18 cellular contexts compared by ENCODE assay signal in the genomic region with DNA sequence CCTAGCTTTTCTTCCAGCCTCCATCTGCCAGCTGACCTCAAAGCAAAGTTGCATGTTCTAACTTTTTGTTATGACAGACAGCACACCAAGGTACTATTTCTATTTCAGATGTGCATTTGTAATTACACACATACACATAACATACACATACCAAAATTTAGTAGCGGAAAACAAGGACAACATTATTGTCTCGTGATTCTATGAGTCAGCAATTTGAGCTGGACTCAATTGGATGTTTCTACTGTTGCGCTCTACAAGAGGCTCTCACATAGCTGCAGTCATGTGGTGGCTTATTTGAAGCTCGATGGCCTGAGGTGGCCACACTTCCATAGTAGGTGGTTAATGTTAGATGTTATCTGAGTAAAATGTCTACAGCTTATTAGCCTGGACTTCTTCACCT.
A peak's percentile ranks its signal among the peaks of the same experiment; 100 is the strongest.
DNase-seq lines count a peak whose midpoint lies in the region; ATAC-seq, FAIRE-seq and TF ChIP-seq lines count a peak whose summit lies in the region.
"Had no signal": no experiment of that assay in that cellular context is flagged by ENCODE, and none has a peak within 500 bp of the region (broad histone marks: within the 10 kb centered on the region; RNA-seq: fewer than 3 reads in every experiment).

No MANE protein-coding gene starts in this region.

- H2AK5ac ChIP-seq in IMR-90 (ENCODE audit: low read depth, low read length) (no peak overlapping the region), neuronal stem cell (ENCODE audit: low read depth, low read length) (no peak overlapping the region)

- FAIRE-seq in A549 (lab: Jason Lieb, UNC) (no peak), D721Med (lab: Jason Lieb, UNC) (peak; percentile 55), K562 (lab: Jason Lieb, UNC) (no peak)
- FAIRE-seq: GM12891, GM18507 had no signal

- no peak overlapping the region for H4K91ac ChIP-seq in IMR-90 (ENCODE audit: insufficient read depth, low read depth, low read length)
- H4K91ac ChIP-seq in neuronal stem cell (ENCODE audit: low read depth, low read length, poor library complexity): no peak overlapping the region

- H3K9ac ChIP-seq in IMR-90 (ENCODE audit: low read depth, low read length) (no peak overlapping the region), K562 (ENCODE audit: insufficient read depth in 1 of 2, low read depth in 2 of 2, low read length in 2 of 2) (no peak overlapping the region), neuronal stem cell (ENCODE audit: low read depth, low read length, poor library complexity) (no peak overlapping the region)

- H3K14ac ChIP-seq in IMR-90 (replicated peaks; ENCODE audit: low read depth, low read length) (no peak overlapping the region), neuronal stem cell (ENCODE audit: low read length) (no peak overlapping the region)

- H3K27me3 ChIP-seq in IMR-90 (ENCODE audit: control insufficient read depth, insufficient read depth, low read length) (no peaks in the 10 kb centered on the region), K562 (ENCODE audit: control insufficient read depth in 2 of 2, insufficient read depth in 2 of 2, low read length in 2 of 2) (no peaks in the 10 kb centered on the region), neuronal stem cell (ENCODE audit: control insufficient read depth in 3 of 3, insufficient read depth in 3 of 3, low read depth in 1 of 3, low read length in 3 of 3) (no peaks in the 10 kb centered on the region)

- H2AFZ ChIP-seq in IMR-90 (replicated peaks; ENCODE audit: low read length, poor library complexity) (no peak overlapping the region), K562 (ENCODE audit: low read depth, low read length) (no peak overlapping the region), neuronal stem cell (ENCODE audit: low read length) (no peak overlapping the region)

- no peak overlapping the region for H3K27ac ChIP-seq in A549
- no peak overlapping the region for H3K27ac ChIP-seq in IMR-90 (ENCODE audit: insufficient read depth, low read length)
- no peak overlapping the region for H3K27ac ChIP-seq in K562 (ENCODE audit: extremely low read depth, low read depth, low read length)
- H3K27ac ChIP-seq in neuronal stem cell (replicated peaks; ENCODE audit: low read length): no peak overlapping the region

- H4K20me1 ChIP-seq in IMR-90 (ENCODE audit: insufficient read depth, low read length): no peaks in the 10 kb centered on the region
- H4K20me1 ChIP-seq in K562 (replicated peaks; ENCODE audit: control insufficient read depth, insufficient read depth, low read length): no peaks in the 10 kb centered on the region

- H3K4me3 ChIP-seq in A549 (no peak overlapping the region), IMR-90 (ENCODE audit: insufficient read depth, low read depth, low read length) (no peak overlapping the region), K562 (no peak overlapping the region), neuronal stem cell (ENCODE audit: low read length in 2 of 2) (no peak overlapping the region)

- CTCF ChIA-PET in A549 (lab: Yijun Ruan, JAX) (no interaction called here), IMR-90 (lab: Yijun Ruan, JAX) (no interaction called here), K562 (lab: Yijun Ruan, JAX; ENCODE audit: low intra/inter-chr PET ratio) (no interaction called here)

- no peak overlapping the region for H3K4ac ChIP-seq in IMR-90 (ENCODE audit: low read depth, low read length)
- H3K4ac ChIP-seq in neuronal stem cell (ENCODE audit: low read length): no peak overlapping the region

- H3K79me1 ChIP-seq in IMR-90 (ENCODE audit: low read depth in 1 of 2, low read length in 2 of 2) (no peaks in the 10 kb centered on the region), neuronal stem cell (ENCODE audit: low read depth, low read length) (no peaks in the 10 kb centered on the region)

- no peak overlapping the region for H4K8ac ChIP-seq in IMR-90 (ENCODE audit: low read depth in 2 of 2, low read length in 2 of 2)
- no peak overlapping the region for H4K8ac ChIP-seq in neuronal stem cell (ENCODE audit: low read depth, low read length)

- no peak overlapping the region for H2AK9ac ChIP-seq in IMR-90 (replicated peaks; ENCODE audit: low read depth, low read length, poor library complexity)

- H2BK15ac ChIP-seq in IMR-90 (ENCODE audit: low read depth, low read length) (no peak overlapping the region), neuronal stem cell (ENCODE audit: low read length) (no peak overlapping the region)

- H3K4me2 ChIP-seq in A549 (no peak overlapping the region), IMR-90 (ENCODE audit: low read depth, low read length) (no peak overlapping the region), K562 (ENCODE audit: insufficient read depth, low read length) (no peak overlapping the region), neuronal stem cell (ENCODE audit: insufficient read depth, low read length, poor library complexity, severe bottlenecking) (no peak overlapping the region)

- no peak overlapping the region for H4K5ac ChIP-seq in IMR-90 (ENCODE audit: low read depth, low read length)

- TF ChIP-seq RAD21 in A549 (conservative IDR thresholded peaks at IDR 0.05 in 1 of 2, IDR thresholded peaks at IDR 0.05 in 1 of 2) (no peak), IMR-90 (IDR thresholded peaks at IDR 0.05; ENCODE audit: low read length) (no peak), K562 (CRISPR knock-in tag; conservative IDR thresholded peaks at IDR 0.05 in 1 of 2, IDR thresholded peaks at IDR 0.05 in 1 of 2) (no peak)

- H3K9me1 ChIP-seq in IMR-90 (ENCODE audit: insufficient read depth, low read length) (no peaks in the 10 kb centered on the region), K562 (ENCODE audit: control insufficient read depth, insufficient read depth, low read length) (no peaks in the 10 kb centered on the region)

- dilution Hi-C loops in IMR-90 (cut with HindIII; ENCODE audit: low sequenced_read_pairs, unreplicated experiment): no loop called here

- DNase-seq in A549 (ENCODE audit: low read depth in 1 of 2, low spot score in 1 of 2) (no peak), D721Med (ENCODE audit: insufficient read length, low spot score) (no peak), IMR-90 (no peak), K562 (ENCODE audit: extremely low read depth in 1 of 4, low spot score in 3 of 4) (no peak), GM19240 (ENCODE audit: insufficient read length, low spot score) (no peak), neuronal stem cell (ENCODE audit: low spot score) (no peak)
- DNase-seq: 8988T; C1 segment of cervical spinal cord; Caco-2; CD4-positive, alpha-beta memory T cell; DMS 273 treated with DMSO at 0.1 percent for 48 hours; DMS79; GF-D8; H9 had no signal

- no peaks in the 10 kb centered on the region for H3K79me2 ChIP-seq in K562 (ENCODE audit: control insufficient read depth, insufficient read depth, low read length)

- H3K9me3 ChIP-seq in A549 (no peaks in the 10 kb centered on the region), IMR-90 (ENCODE audit: control insufficient read depth, insufficient read depth, low read length) (no peaks in the 10 kb centered on the region), K562 (replicated peaks; ENCODE audit: control insufficient read depth, insufficient read depth, low read depth, low read length) (no peaks in the 10 kb centered on the region), neuronal stem cell (replicated peaks in 1 of 2; ENCODE audit: control insufficient read depth in 2 of 2, insufficient read depth in 1 of 2, low read depth in 1 of 2, low read length in 2 of 2) (peaks cover 0 to 2% of the 10 kb centered on the region in 2 donors)
- H3K9me3 ChIP-seq: Caco-2 had no signal

- TF ChIP-seq EP300 in A549 (IDR thresholded peaks at IDR 0.05): no peak
- no peak for TF ChIP-seq EP300 in K562 (IDR thresholded peaks at IDR 0.05; ENCODE audit: low read length)

- in situ Hi-C loops in IMR-90 (cut with MboI; ENCODE audit: low sequenced_read_pairs) (no loop called here), K562 (cut with MboI) (no loop called here)

- H2BK5ac ChIP-seq in IMR-90 (ENCODE audit: low read depth, low read length, poor library complexity, severe bottlenecking) (no peak overlapping the region), neuronal stem cell (ENCODE audit: low read length) (no peak overlapping the region)

- 72% methylated on average over 4 of the region's 4 CpGs for WGBS in A549 (ENCODE audit: missing lambda C conversion rate)
- no CpG with 5 or more reads among the region's 4 CpGs for WGBS in IMR-90 (ENCODE audit: extremely low coverage in 2 of 2, insufficient read length in 1 of 2), 2 experiments
- 9% methylated on average over 4 of the region's 4 CpGs for WGBS in K562 (ENCODE audit: insufficient coverage, low coverage, missing lambda C conversion rate)
- WGBS in neuronal stem cell (ENCODE audit: extremely low coverage in 2 of 2, insufficient read length in 2 of 2, insufficient replicate concordance in 1 of 2), 2 donors: no CpG with 5 or more reads among the region's 4 CpGs

- H3K36me3 ChIP-seq in IMR-90 (ENCODE audit: control insufficient read depth, insufficient read depth, low read length): no peaks in the 10 kb centered on the region
- no peaks in the 10 kb centered on the region for H3K36me3 ChIP-seq in K562 (ENCODE audit: control insufficient read depth, insufficient read depth, low read length)
- no peaks in the 10 kb centered on the region for H3K36me3 ChIP-seq in neuronal stem cell (replicated peaks in 1 of 2; ENCODE audit: control insufficient read depth in 2 of 2, insufficient read depth in 2 of 2, low read length in 2 of 2)

- H3K56ac ChIP-seq in IMR-90 (ENCODE audit: extremely low read depth, insufficient read depth, low read length): no peak overlapping the region

- H3K23ac ChIP-seq in IMR-90 (ENCODE audit: low read depth, low read length) (no peak overlapping the region), neuronal stem cell (ENCODE audit: low read depth, low read length, poor library complexity) (no peak overlapping the region)

- BruUV-seq in IMR-90 (replicated peaks; lab: Mats Ljungman, UMichigan) (no TSS peak), K562 (replicated peaks; lab: Mats Ljungman, UMichigan) (no TSS peak)

- no peak for TF ChIP-seq CTCF in A549 (IDR thresholded peaks at IDR 0.05)
- TF ChIP-seq CTCF in D721Med (IDR thresholded peaks at IDR 0.05; ENCODE audit: insufficient read depth, missing control alignments): no peak
- TF ChIP-seq CTCF in IMR-90 (conservative IDR thresholded peaks at IDR 0.05; ENCODE audit: low read depth, low read length): no peak
- no peak for TF ChIP-seq CTCF in K562 (IDR thresholded peaks at IDR 0.05 in 2 of 3, conservative IDR thresholded peaks at IDR 0.05 in 1 of 3; ENCODE audit: insufficient read depth in 2 of 3, low read depth in 1 of 3, low read length in 3 of 3)

- no peak overlapping the region for H2BK12ac ChIP-seq in neuronal stem cell (ENCODE audit: low read length)

- ATAC-seq in A549 (no peak), IMR-90 (ENCODE audit: low read depth) (no peak), K562 (no peak), GM19455 (IDR thresholded peaks at IDR 0.05; ENCODE audit: unreplicated experiment) (no peak)
- ATAC-seq: HCT116 had no signal

- intact Hi-C loops in IMR-90 (cut with micrococcal nuclease) (no loop called here), K562 (cut with micrococcal nuclease) (no loop called here)

- H2BK120ac ChIP-seq in IMR-90 (ENCODE audit: low read depth, low read length) (no peak overlapping the region), neuronal stem cell (ENCODE audit: low read depth, low read length) (no peak overlapping the region)

- no peak for TF ChIP-seq POLR2A in A549 (IDR thresholded peaks at IDR 0.05; ENCODE audit: low read length)
- no peak for TF ChIP-seq POLR2A in IMR-90 (IDR thresholded peaks at IDR 0.05; ENCODE audit: low read depth, low read length)
- TF ChIP-seq POLR2A in K562 (conservative IDR thresholded peaks at IDR 0.05): no peak

- H3K18ac ChIP-seq in IMR-90 (ENCODE audit: low read depth, low read length) (no peak overlapping the region), neuronal stem cell (ENCODE audit: low read length) (no peak overlapping the region)

- no peaks in the 10 kb centered on the region for H3K4me1 ChIP-seq in A549
- H3K4me1 ChIP-seq in IMR-90 (ENCODE audit: control insufficient read depth, insufficient read depth, low read length): no peaks in the 10 kb centered on the region
- H3K4me1 ChIP-seq in K562 (replicated peaks in 1 of 2; ENCODE audit: control insufficient read depth in 2 of 2, insufficient read depth in 2 of 2, low read length in 2 of 2): no peaks in the 10 kb centered on the region
- no peaks in the 10 kb centered on the region for H3K4me1 ChIP-seq in neuronal stem cell (ENCODE audit: control insufficient read depth in 2 of 2, insufficient read depth in 1 of 2, low read depth in 1 of 2, low read length in 2 of 2)
- H3K4me1 ChIP-seq: Caco-2 had no signal

- no peak overlapping the region for H2BK20ac ChIP-seq in IMR-90 (ENCODE audit: low read depth, low read length)

- POLR2A ChIA-PET in A549 (lab: Yijun Ruan, JAX) (no interaction called here), IMR-90 (lab: Charles Lee; ENCODE audit: unreplicated experiment) (no interaction called here), K562 (lab: Yijun Ruan, JAX) (no interaction called here)
